Comparison of ENCODE assay signal across 9 cellular contexts in the genomic region with DNA sequence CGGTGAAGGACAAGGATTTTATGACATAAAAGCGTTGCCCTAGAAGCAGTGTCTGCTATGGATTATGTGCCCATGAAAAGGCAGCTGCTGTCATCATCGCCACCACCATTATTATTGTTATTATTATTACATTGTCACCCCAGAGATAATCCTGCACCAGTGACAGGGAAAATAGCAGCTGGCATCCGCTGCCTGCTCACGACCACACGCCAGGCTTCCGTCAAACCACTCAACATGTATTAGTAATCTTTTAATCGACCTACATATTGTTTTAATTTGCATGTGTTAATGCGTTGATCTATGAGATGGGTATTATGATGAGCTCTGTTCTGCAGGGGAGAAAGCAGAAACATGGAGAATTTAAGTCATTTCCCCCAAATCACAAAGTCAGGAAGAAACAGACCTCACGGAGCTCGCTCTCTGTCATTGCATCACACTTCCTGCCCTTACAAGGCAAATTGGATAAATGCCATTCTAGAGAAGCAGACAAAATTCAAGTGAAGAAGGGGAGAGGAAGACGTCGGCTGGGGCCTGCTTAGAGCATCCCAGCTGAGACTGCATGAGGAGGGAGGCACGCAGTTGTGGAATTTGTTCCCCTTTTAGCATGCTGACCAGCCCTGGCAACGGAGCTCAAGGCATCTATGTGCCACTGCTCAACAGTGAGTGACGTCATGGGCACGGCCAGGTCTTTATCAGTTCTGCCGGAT. TPM values are rescaled to one million over a fixed set of nuclear protein-coding genes. Genes with fewer than 3 reads are reported as not detected.
DNase-seq lines count a peak whose midpoint lies in the region; ATAC-seq, FAIRE-seq and TF ChIP-seq lines count a peak whose summit lies in the region.
"Had no signal": no experiment of that assay in that cellular context is flagged by ENCODE, and none has a peak within 500 bp of the region (broad histone marks: within the 10 kb centered on the region; RNA-seq: fewer than 3 reads in every experiment).

A gene with protein sequence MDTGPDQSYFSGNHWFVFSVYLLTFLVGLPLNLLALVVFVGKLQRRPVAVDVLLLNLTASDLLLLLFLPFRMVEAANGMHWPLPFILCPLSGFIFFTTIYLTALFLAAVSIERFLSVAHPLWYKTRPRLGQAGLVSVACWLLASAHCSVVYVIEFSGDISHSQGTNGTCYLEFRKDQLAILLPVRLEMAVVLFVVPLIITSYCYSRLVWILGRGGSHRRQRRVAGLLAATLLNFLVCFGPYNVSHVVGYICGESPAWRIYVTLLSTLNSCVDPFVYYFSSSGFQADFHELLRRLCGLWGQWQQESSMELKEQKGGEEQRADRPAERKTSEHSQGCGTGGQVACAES (plus strand): TSS at position 594 of the 707 bp plus-strand sequence. CDS start 431 bp downstream, outside the sequence.

- no peaks in the 10 kb centered on the region for H3K79me2 ChIP-seq in H1 (ENCODE audit: control insufficient read depth in 1 of 2, insufficient read depth in 2 of 2, low read length in 2 of 2)

- POLR2A ChIA-PET in CD4-positive, alpha-beta memory T cell (lab: Charles Lee; ENCODE audit: partially characterized antibody) = interaction anchor here (0.6 to 2.1 kb wide), 3 partner anchors 105 to 291 kb away, joined by 3 to 10 read pairs (median 4); no protein-coding TSS in a partner anchor
- POLR2A ChIA-PET in H1 (lab: Charles Lee; ENCODE audit: partially characterized antibody) = no interaction called here
- POLR2A ChIA-PET in naive thymus-derived CD4-positive, alpha-beta T cell (lab: Charles Lee) = no interaction called here

- no peak within 1 kb of the TSS for H4K5ac ChIP-seq in H1 (ENCODE audit: insufficient read length, low read depth, low read length)

- H3K27me3 Mint-ChIP-seq in CD4-positive, alpha-beta memory T cell = peaks cover 3 to 9% of the 10 kb centered on the region in 2 donors
- H3K27me3 Mint-ChIP-seq in naive thymus-derived CD4-positive, alpha-beta T cell = peaks cover 0 to 13% (median 5%) of the 10 kb centered on the region in 5 donors

- no peaks in the 10 kb centered on the region for H3K9me3 ChIP-seq in CD4-positive, alpha-beta memory T cell (ENCODE audit: control insufficient read depth in 1 of 2, low read length in 2 of 2)
- H3K9me3 ChIP-seq in H1 (ENCODE audit: insufficient read depth in 2 of 2, low read depth in 1 of 2, low read length in 1 of 2) = no peaks in the 10 kb centered on the region
- H3K9me3 ChIP-seq in naive thymus-derived CD4-positive, alpha-beta T cell (ENCODE audit: control insufficient read depth in 2 of 3, low read length in 3 of 3) = no peaks in the 10 kb centered on the region

- no peak within 1 kb of the TSS for H3K14ac ChIP-seq in H1 (ENCODE audit: insufficient read length)

- no peak within 1 kb of the TSS for H4K8ac ChIP-seq in H1 (ENCODE audit: extremely low read depth, insufficient read depth, low read length)

- no peak within 1 kb of the TSS for H2AFZ ChIP-seq in H1 (ENCODE audit: low read length)

- no peak for FAIRE-seq in H1 (lab: Jason Lieb, UNC)

- H2BK20ac ChIP-seq in H1 (ENCODE audit: low read length) = no peak within 1 kb of the TSS

- H3K9ac ChIP-seq in H1 (replicated peaks in 1 of 4; ENCODE audit: extremely low read depth in 1 of 4, low read depth in 3 of 4, low read length in 3 of 4) = no peak within 1 kb of the TSS
- H3K9ac ChIP-seq: KMS-11 had no signal

- TF ChIP-seq EP300 in H1 (IDR thresholded peaks at IDR 0.05; ENCODE audit: borderline replicate concordance in 1 of 2, low read depth in 2 of 2, low read length in 2 of 2) = no peak

- peak within 1 kb of the TSS in 7 of 8 donors; percentile 19 to 70 (median 58) for H3K4me3 Mint-ChIP-seq in CD4-positive, alpha-beta memory T cell
- H3K4me3 Mint-ChIP-seq in naive thymus-derived CD4-positive, alpha-beta T cell = peak within 1 kb of the TSS; percentile 2 to 71 (median 39)

- peaks cover 15% of the 10 kb centered on the region for H3K4me1 ChIP-seq in CD4-positive, alpha-beta memory T cell (ENCODE audit: insufficient read depth, low read length)
- H3K4me1 ChIP-seq in H1 (replicated peaks in 1 of 4; ENCODE audit: control insufficient read depth in 3 of 4, insufficient read depth in 4 of 4, low read length in 3 of 4) = no peaks in the 10 kb centered on the region
- H3K4me1 ChIP-seq in naive thymus-derived CD4-positive, alpha-beta T cell (ENCODE audit: control insufficient read depth in 2 of 2, insufficient read depth in 2 of 2, low read length in 2 of 2) = no peaks in the 10 kb centered on the region

- no peak for TF ChIP-seq CTCF in H1 (IDR thresholded peaks at IDR 0.05; ENCODE audit: control extremely low read depth in 1 of 3, insufficient read depth in 1 of 3, low read depth in 1 of 3, low read length in 3 of 3)

- no peak within 1 kb of the TSS for H3K18ac ChIP-seq in H1 (ENCODE audit: extremely low read depth, low read length)

- H3K36me3 Mint-ChIP-seq in CD4-positive, alpha-beta memory T cell = no peaks in the 10 kb centered on the region
- H3K36me3 Mint-ChIP-seq in naive thymus-derived CD4-positive, alpha-beta T cell = no peaks in the 10 kb centered on the region

- H2BK5ac ChIP-seq in H1 (ENCODE audit: low read depth, low read length) = no peak within 1 kb of the TSS

- CTCF ChIA-PET in CD4-positive, alpha-beta memory T cell (lab: Charles Lee; ENCODE audit: partially characterized antibody) = interaction anchor here (0.9 to 2.5 kb wide), 5 partner anchors 11 to 137 kb away, joined by 3 to 9 read pairs (median 4); partner anchors contain the start of gene FFAR1
- CTCF ChIA-PET in H1 (lab: Charles Lee; ENCODE audit: partially characterized antibody) = interaction anchor here (0.8 to 2.7 kb wide), 12 partner anchors 9 to 150 kb away, joined by 3 to 12 read pairs (median 4); partner anchors contain the start of gene CD22
- CTCF ChIA-PET in naive thymus-derived CD4-positive, alpha-beta T cell (lab: Charles Lee) = interaction anchor here (0.5 to 0.9 kb wide), 3 partner anchors 47 to 288 kb away, joined by 3 to 4 read pairs (median 3); no protein-coding TSS in a partner anchor

- no peaks in the 10 kb centered on the region for H3K36me3 ChIP-seq in CD4-positive, alpha-beta memory T cell (ENCODE audit: insufficient read depth, low read length)
- no peaks in the 10 kb centered on the region for H3K36me3 ChIP-seq in H1 (ENCODE audit: control insufficient read depth in 2 of 4, insufficient read depth in 4 of 4, low read length in 3 of 4)
- H3K36me3 ChIP-seq in naive thymus-derived CD4-positive, alpha-beta T cell (ENCODE audit: control insufficient read depth in 2 of 3, insufficient read depth in 3 of 3, low read length in 3 of 3) = no peaks in the 10 kb centered on the region

- H3K56ac ChIP-seq in H1 (replicated peaks; ENCODE audit: insufficient read length, low read depth, low read length) = no peak within 1 kb of the TSS

- no peak within 1 kb of the TSS for H2BK120ac ChIP-seq in H1 (replicated peaks; ENCODE audit: low read depth, low read length)

- no peaks in the 10 kb centered on the region for H3K23me2 ChIP-seq in H1 (ENCODE audit: low read depth, low read length)

- no peaks in the 10 kb centered on the region for H3K79me1 ChIP-seq in H1 (ENCODE audit: low read depth, low read length)

- H4K20me1 ChIP-seq in H1 (replicated peaks in 1 of 2; ENCODE audit: control insufficient read depth in 1 of 2, insufficient read depth in 2 of 2, low read length in 2 of 2) = no peaks in the 10 kb centered on the region

- H3K4ac ChIP-seq in H1 (replicated peaks; ENCODE audit: insufficient read length, low read depth, low read length) = no peak within 1 kb of the TSS

- H3K4me1 Mint-ChIP-seq in CD4-positive, alpha-beta memory T cell = peaks cover 5 to 9% (median 9%) of the 10 kb centered on the region in 4 donors
- peaks cover 7 to 12% (median 9%) of the 10 kb centered on the region in 7 donors for H3K4me1 Mint-ChIP-seq in naive thymus-derived CD4-positive, alpha-beta T cell

- no peaks in the 10 kb centered on the region for H3K9me3 Mint-ChIP-seq in CD4-positive, alpha-beta memory T cell
- H3K9me3 Mint-ChIP-seq in naive thymus-derived CD4-positive, alpha-beta T cell = no peaks in the 10 kb centered on the region

- no peak within 1 kb of the TSS for H3K27ac ChIP-seq in CD4-positive, alpha-beta memory T cell (ENCODE audit: low read depth, low read length)
- no peak within 1 kb of the TSS for H3K27ac ChIP-seq in H1 (ENCODE audit: low read depth, low read length)
- H3K27ac ChIP-seq in naive thymus-derived CD4-positive, alpha-beta T cell (ENCODE audit: low read depth, low read length) = no peak within 1 kb of the TSS
- H3K27ac ChIP-seq: KMS-11 had no signal

- H3K27ac Mint-ChIP-seq in CD4-positive, alpha-beta memory T cell = peak within 1 kb of the TSS in 5 of 7 donors; percentile 2 to 75 (median 36)
- H3K27ac Mint-ChIP-seq in naive thymus-derived CD4-positive, alpha-beta T cell = peak within 1 kb of the TSS in 4 of 9 donors; percentile 6 to 38 (median 11)

- DNase-seq in CD4-positive, alpha-beta memory T cell = peak in 3 of 5 donors; percentile 10 to 24 (median 22)
- peak; percentile 92 for DNase-seq in MV-4-11 (lab: John Stamatoyannopoulos, UW)
- DNase-seq in H1 (ENCODE audit: low read depth in 1 of 2, low spot score in 2 of 2) = peak in 1 of 2 experiments; percentile 35
- DNase-seq in naive thymus-derived CD4-positive, alpha-beta T cell = peak in 4 of 9 donors; percentile 13 to 31 (median 22)
- no peak for DNase-seq in cerebellar cortex (ENCODE audit: low spot score)

- no peak for TF ChIP-seq POLR2A in H1 (IDR thresholded peaks at IDR 0.05; ENCODE audit: control extremely low read depth in 1 of 2, low read depth in 2 of 2, low read length in 2 of 2)

- no peak within 1 kb of the TSS for H3K4me3 ChIP-seq in CD4-positive, alpha-beta memory T cell (ENCODE audit: low read length in 2 of 2)
- no peak within 1 kb of the TSS for H3K4me3 ChIP-seq in H1 (ENCODE audit: extremely low read depth in 1 of 4, insufficient read depth in 2 of 4, low read depth in 3 of 4, low read length in 4 of 4)
- no peak within 1 kb of the TSS for H3K4me3 ChIP-seq in naive thymus-derived CD4-positive, alpha-beta T cell (ENCODE audit: low read length)

- no peak within 1 kb of the TSS for H2AK5ac ChIP-seq in H1 (ENCODE audit: low read depth, low read length)

- peak within 1 kb of the TSS; percentile 63; the same call in 1 of the 2 replicates for H2BK12ac ChIP-seq in H1 (ENCODE audit: low read depth, low read length)

- no peak within 1 kb of the TSS for H3K23ac ChIP-seq in H1 (ENCODE audit: insufficient read length)

- H3K27me3 ChIP-seq in CD4-positive, alpha-beta memory T cell (ENCODE audit: insufficient read depth, low read length) = no peaks in the 10 kb centered on the region
- H3K27me3 ChIP-seq in H1 (replicated peaks in 1 of 4; ENCODE audit: control insufficient read depth in 3 of 4, extremely low read depth in 1 of 4, insufficient read depth in 3 of 4, low read length in 3 of 4) = no peaks in the 10 kb centered on the region
- H3K27me3 ChIP-seq in naive thymus-derived CD4-positive, alpha-beta T cell (ENCODE audit: control insufficient read depth in 2 of 2, insufficient read depth in 2 of 2, low read length in 2 of 2) = no peaks in the 10 kb centered on the region

- no peak within 1 kb of the TSS for H3K4me2 ChIP-seq in H1 (ENCODE audit: insufficient read depth in 1 of 2, low read depth in 2 of 2, low read length in 2 of 2)
- H3K4me2 ChIP-seq: KMS-11 had no signal

- WGBS in H1 (ENCODE audit: extremely low coverage in 1 of 2, insufficient coverage in 1 of 2, insufficient read length in 1 of 2, insufficient replicate concordance in 2 of 2, low coverage in 1 of 2, low lambda C conversion rate in 2 of 2, missing lambda C conversion rate in 1 of 2), 2 experiments = 86% methylated on average over 18 of the region's 18 CpGs; no CpG with 5 or more reads in 1 of the 2 experiments

- ATAC-seq in naive thymus-derived CD4-positive, alpha-beta T cell = peak; percentile 73
- no peak for ATAC-seq in GM19351 (IDR thresholded peaks at IDR 0.05; ENCODE audit: unreplicated experiment)
- no peak for ATAC-seq in GM21515 (IDR thresholded peaks at IDR 0.05; ENCODE audit: unreplicated experiment)
- ATAC-seq in GM18511 (IDR thresholded peaks at IDR 0.05; ENCODE audit: unreplicated experiment) = no peak

- intact Hi-C loops in CD4-positive, alpha-beta memory T cell (cut with micrococcal nuclease) = no loop called here
- intact Hi-C loops in naive thymus-derived CD4-positive, alpha-beta T cell (cut with micrococcal nuclease) = loop anchor here in 1 of 2 donors (1.0 kb wide), 1 partner anchor 104 kb away; no protein-coding TSS in a partner anchor

- no peak within 1 kb of the TSS for H4K91ac ChIP-seq in H1 (replicated peaks; ENCODE audit: insufficient read length, low read length)

- no peak within 1 kb of the TSS for H2BK15ac ChIP-seq in H1 (ENCODE audit: low read length)

- TF ChIP-seq RAD21 in H1 (IDR thresholded peaks at IDR 0.05 in 1 of 2, conservative IDR thresholded peaks at IDR 0.05 in 1 of 2; ENCODE audit: low read depth in 2 of 2, low read length in 2 of 2) = no peak

RNA-seq across cellular contexts. Expression of the gene that starts here (rescaled TPM):
- total RNA-seq in CD4-positive, alpha-beta memory T cell = not detected
- polyA plus RNA-seq in CD4-positive, alpha-beta memory T cell = not detected
- not detected in 2 replicates for total RNA-seq in H1 (2021; fragmentation: NEBNext Ultra II Directional; extraction: Animal tissue kit (Norgen Biotek cat#: 25700))
- polyA plus RNA-seq in H1 (2011; rRNA removed) = 0.24 TPM in 1 of 2 replicates, not detected in the other
- 0.13 TPM for polyA plus RNA-seq in H1 (2011; cell fraction: cytosol; rRNA removed)
- polyA plus RNA-seq in H1 (2011; cell fraction: nucleus; rRNA removed) = 0.10 TPM
- polyA plus RNA-seq in H1 (2012, experiment 1 of 2) = not detected in 4 replicates
- not detected for polyA plus RNA-seq in H1 (2012, experiment 2 of 2)
- polyA plus RNA-seq in H1 (2013, experiment 1 of 2) = not detected
- not detected for polyA plus RNA-seq in H1 (2013, experiment 2 of 2)
- not detected in 2 replicates for polyA minus RNA-seq in H1 (2011; rRNA and poly(A)+ RNA removed)
- polyA minus RNA-seq in H1 (2011; cell fraction: cytosol; rRNA and poly(A)+ RNA removed) = not detected
- not detected for polyA minus RNA-seq in H1 (2011; cell fraction: nucleus; rRNA and poly(A)+ RNA removed)
- under 1 TPM in 3 of 5 experiments, not detected in 2; 0.31 to 0.91 (median 0.72) TPM for total RNA-seq in naive thymus-derived CD4-positive, alpha-beta T cell
- polyA plus RNA-seq in naive thymus-derived CD4-positive, alpha-beta T cell = not detected

Comparison
In these comparisons a context has a peak if more than half of its experiments do, and no peak if none do; other contexts are left out.
1. Peak in DNase-seq in CD4-positive, alpha-beta memory T cell; RNA of the gene not detected or under 1 TPM.
2. Peak in ATAC-seq in naive thymus-derived CD4-positive, alpha-beta T cell; RNA of the gene not detected or under 1 TPM.